In the genomic region with DNA sequence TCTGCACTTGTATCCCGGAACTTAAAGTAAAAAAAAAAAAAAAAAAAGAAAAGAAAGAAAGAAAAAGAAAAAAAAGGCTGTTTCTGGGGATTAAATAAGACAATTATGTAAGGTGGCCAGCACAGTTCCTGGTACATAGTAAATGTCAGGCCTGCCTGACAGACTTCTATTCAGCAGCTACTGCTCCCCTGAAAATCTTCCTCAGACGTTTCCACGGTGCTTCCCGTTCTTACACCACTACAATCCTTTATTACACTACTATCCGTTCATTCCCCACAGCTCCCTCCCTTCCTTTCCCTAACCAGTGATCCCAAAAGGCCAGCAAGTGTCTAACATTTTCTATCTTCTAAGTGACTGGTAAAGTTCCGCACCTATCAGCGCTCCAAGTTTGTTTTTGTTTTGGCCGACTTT, we compare ENCODE assay signal across 2 cellular contexts.
TF ChIP-seq lines count a peak whose summit lies in the region.

No MANE protein-coding gene starts in this region.

TF ChIP-seq in H1, 55 proteins besides CTCF, POLR2A, EP300 and RAD21 (continued from another document):
- TF ChIP-seq, protein P1, sequence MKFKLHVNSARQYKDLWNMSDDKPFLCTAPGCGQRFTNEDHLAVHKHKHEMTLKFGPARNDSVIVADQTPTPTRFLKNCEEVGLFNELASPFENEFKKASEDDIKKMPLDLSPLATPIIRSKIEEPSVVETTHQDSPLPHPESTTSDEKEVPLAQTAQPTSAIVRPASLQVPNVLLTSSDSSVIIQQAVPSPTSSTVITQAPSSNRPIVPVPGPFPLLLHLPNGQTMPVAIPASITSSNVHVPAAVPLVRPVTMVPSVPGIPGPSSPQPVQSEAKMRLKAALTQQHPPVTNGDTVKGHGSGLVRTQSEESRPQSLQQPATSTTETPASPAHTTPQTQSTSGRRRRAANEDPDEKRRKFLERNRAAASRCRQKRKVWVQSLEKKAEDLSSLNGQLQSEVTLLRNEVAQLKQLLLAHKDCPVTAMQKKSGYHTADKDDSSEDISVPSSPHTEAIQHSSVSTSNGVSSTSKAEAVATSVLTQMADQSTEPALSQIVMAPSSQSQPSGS (IDR thresholded peaks at IDR 0.05; ENCODE audit: low read length), result no peak
- TF ChIP-seq SIRT6 (IDR thresholded peaks at IDR 0.05; ENCODE audit: low read length) (no peak), SIX5 (IDR thresholded peaks at IDR 0.05; ENCODE audit: low read depth, low read length) (no peak), SIN3A (conservative IDR thresholded peaks at IDR 0.05 in 1 of 2, IDR thresholded peaks at IDR 0.05 in 1 of 2; ENCODE audit: low read depth in 1 of 2, low read length in 2 of 2) (0 out of 4 replicates have a peak, but pooled peaks of 1 of the 2 experiments have one; percentile 17), SRF (IDR thresholded peaks at IDR 0.05; ENCODE audit: low read depth, low read length) (no peak), GTF2F1 (IDR thresholded peaks at IDR 0.05; ENCODE audit: borderline replicate concordance, low read depth, low read length) (no peak), TAF7 (optimal IDR thresholded peaks at IDR 0.05; ENCODE audit: borderline replicate concordance, low read depth, low read length) (no peak)

TF ChIP-seq in neural cell, 6 proteins besides CTCF, POLR2A, EP300 and RAD21 (continued from another document):
- TF ChIP-seq, protein P2, sequence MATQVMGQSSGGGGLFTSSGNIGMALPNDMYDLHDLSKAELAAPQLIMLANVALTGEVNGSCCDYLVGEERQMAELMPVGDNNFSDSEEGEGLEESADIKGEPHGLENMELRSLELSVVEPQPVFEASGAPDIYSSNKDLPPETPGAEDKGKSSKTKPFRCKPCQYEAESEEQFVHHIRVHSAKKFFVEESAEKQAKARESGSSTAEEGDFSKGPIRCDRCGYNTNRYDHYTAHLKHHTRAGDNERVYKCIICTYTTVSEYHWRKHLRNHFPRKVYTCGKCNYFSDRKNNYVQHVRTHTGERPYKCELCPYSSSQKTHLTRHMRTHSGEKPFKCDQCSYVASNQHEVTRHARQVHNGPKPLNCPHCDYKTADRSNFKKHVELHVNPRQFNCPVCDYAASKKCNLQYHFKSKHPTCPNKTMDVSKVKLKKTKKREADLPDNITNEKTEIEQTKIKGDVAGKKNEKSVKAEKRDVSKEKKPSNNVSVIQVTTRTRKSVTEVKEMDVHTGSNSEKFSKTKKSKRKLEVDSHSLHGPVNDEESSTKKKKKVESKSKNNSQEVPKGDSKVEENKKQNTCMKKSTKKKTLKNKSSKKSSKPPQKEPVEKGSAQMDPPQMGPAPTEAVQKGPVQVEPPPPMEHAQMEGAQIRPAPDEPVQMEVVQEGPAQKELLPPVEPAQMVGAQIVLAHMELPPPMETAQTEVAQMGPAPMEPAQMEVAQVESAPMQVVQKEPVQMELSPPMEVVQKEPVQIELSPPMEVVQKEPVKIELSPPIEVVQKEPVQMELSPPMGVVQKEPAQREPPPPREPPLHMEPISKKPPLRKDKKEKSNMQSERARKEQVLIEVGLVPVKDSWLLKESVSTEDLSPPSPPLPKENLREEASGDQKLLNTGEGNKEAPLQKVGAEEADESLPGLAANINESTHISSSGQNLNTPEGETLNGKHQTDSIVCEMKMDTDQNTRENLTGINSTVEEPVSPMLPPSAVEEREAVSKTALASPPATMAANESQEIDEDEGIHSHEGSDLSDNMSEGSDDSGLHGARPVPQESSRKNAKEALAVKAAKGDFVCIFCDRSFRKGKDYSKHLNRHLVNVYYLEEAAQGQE (IDR thresholded peaks at IDR 0.05; ENCODE audit: borderline replicate concordance), result no peak
- TF ChIP-seq MXI1 (conservative IDR thresholded peaks at IDR 0.05; ENCODE audit: poor library complexity, severe bottlenecking) (no peak), POLR2AphosphoS5 (IDR thresholded peaks at IDR 0.05) (no peak), EZH2 (IDR thresholded peaks at IDR 0.05; ENCODE audit: borderline replicate concordance, insufficient read depth, low read length, poor library complexity, severe bottlenecking) (no peak)
